Comparison of ENCODE assay signal across 1 cellular context in the genomic region with DNA sequence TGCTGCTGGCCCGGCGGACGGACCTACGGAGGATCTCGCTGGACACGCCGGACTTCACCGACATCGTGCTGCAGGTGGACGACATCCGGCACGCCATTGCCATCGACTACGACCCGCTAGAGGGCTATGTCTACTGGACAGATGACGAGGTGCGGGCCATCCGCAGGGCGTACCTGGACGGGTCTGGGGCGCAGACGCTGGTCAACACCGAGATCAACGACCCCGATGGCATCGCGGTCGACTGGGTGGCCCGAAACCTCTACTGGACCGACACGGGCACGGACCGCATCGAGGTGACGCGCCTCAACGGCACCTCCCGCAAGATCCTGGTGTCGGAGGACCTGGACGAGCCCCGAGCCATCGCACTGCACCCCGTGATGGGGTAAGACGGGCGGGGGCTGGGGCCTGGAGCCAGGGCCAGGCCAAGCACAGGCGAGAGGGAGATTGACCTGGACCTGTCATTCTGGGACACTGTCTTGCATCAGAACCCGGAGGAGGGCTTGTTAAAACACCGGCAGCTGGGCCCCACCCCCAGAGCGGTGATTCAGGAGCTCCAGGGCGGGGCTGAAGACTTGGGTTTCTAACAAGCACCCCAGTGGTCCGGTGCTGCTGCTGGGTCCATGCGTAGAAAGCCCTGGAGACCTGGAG.
TF ChIP-seq lines count a peak whose summit lies in the region.

No MANE protein-coding gene starts in this region.

TF ChIP-seq in HepG2, 621 proteins besides CTCF, POLR2A, EP300 and RAD21 (continued from another document):
- TF ChIP-seq ZBTB1 (CRISPR knock-in tag; IDR thresholded peaks at IDR 0.05; ENCODE audit: borderline replicate concordance) = no peak
